Comparison of ENCODE assay signal across 1 cellular context in the genomic region with DNA sequence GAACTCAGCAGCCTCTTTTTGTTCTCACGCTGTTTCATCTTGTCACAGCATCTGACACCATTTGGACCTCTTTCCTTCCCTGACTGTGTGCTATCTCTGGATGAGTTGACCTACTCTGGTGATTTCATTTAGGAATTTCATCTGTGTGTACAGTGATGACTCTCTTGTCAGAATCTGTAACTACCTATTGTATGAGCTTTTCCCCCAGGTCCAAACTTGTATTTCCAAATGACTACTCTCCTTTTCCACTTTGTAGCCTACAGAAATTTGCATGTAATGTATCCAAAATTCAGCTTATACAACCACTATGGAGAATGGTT.
TF ChIP-seq lines count a peak whose summit lies in the region.

No MANE protein-coding gene starts in this region.

TF ChIP-seq in IMR-90, 13 proteins besides CTCF, POLR2A, EP300 and RAD21:
- TF ChIP-seq NFE2L2 (IDR thresholded peaks at IDR 0.05; ENCODE audit: low read depth, low read length): no peak
- no peak for TF ChIP-seq CEBPB (IDR thresholded peaks at IDR 0.05; ENCODE audit: low read depth, low read length)
- TF ChIP-seq RCOR1 (IDR thresholded peaks at IDR 0.05; ENCODE audit: insufficient replicate concordance, low read length): no peak
- no peak for TF ChIP-seq RFX5 (IDR thresholded peaks at IDR 0.05; ENCODE audit: low read depth, low read length)
- TF ChIP-seq BHLHE40 (IDR thresholded peaks at IDR 0.05; ENCODE audit: low read depth, low read length): no peak
- TF ChIP-seq, protein P1, sequence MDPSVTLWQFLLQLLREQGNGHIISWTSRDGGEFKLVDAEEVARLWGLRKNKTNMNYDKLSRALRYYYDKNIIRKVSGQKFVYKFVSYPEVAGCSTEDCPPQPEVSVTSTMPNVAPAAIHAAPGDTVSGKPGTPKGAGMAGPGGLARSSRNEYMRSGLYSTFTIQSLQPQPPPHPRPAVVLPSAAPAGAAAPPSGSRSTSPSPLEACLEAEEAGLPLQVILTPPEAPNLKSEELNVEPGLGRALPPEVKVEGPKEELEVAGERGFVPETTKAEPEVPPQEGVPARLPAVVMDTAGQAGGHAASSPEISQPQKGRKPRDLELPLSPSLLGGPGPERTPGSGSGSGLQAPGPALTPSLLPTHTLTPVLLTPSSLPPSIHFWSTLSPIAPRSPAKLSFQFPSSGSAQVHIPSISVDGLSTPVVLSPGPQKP (IDR thresholded peaks at IDR 0.05; ENCODE audit: borderline replicate concordance, low read depth, low read length): no peak
- no peak for TF ChIP-seq MAFK (IDR thresholded peaks at IDR 0.05; ENCODE audit: low read depth, low read length)
- TF ChIP-seq FOS (IDR thresholded peaks at IDR 0.05; ENCODE audit: low read depth, low read length): no peak
- TF ChIP-seq, protein P2, sequence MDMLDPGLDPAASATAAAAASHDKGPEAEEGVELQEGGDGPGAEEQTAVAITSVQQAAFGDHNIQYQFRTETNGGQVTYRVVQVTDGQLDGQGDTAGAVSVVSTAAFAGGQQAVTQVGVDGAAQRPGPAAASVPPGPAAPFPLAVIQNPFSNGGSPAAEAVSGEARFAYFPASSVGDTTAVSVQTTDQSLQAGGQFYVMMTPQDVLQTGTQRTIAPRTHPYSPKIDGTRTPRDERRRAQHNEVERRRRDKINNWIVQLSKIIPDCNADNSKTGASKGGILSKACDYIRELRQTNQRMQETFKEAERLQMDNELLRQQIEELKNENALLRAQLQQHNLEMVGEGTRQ (IDR thresholded peaks at IDR 0.05; ENCODE audit: low read depth, low read length): no peak
- TF ChIP-seq SMC3 (IDR thresholded peaks at IDR 0.05; ENCODE audit: low read depth, low read length): no peak
- TF ChIP-seq MXI1 (IDR thresholded peaks at IDR 0.05; ENCODE audit: borderline replicate concordance, low read depth, low read length): no peak
